ENCODE assay signal across 9 cellular contexts in genomic region chr1:37994886-37995566, GRCh38. TPM values are rescaled to one million over a fixed set of nuclear protein-coding genes. Genes with fewer than 3 reads are reported as not detected.
DNase-seq lines count a peak whose midpoint lies in the region; ATAC-seq, FAIRE-seq and TF ChIP-seq lines count a peak whose summit lies in the region.
"Had no signal": no experiment of that assay in that cellular context is flagged by ENCODE, and none has a peak within 500 bp of the region (broad histone marks: within the 10 kb centered on the region; RNA-seq: fewer than 3 reads in every experiment).

No MANE protein-coding gene starts in this region.

- no peaks in the 10 kb centered on the region for H3K27me3 Mint-ChIP-seq in mesothelial cell of epicardium (ENCODE audit: low read depth)

- no peak overlapping the region for H3K9ac ChIP-seq in K562 (ENCODE audit: insufficient read depth in 1 of 2, low read depth in 2 of 2, low read length in 2 of 2)

- CTCF ChIA-PET in K562 (lab: Yijun Ruan, JAX; ENCODE audit: low intra/inter-chr PET ratio), result no interaction called here

- WGBS in K562 (ENCODE audit: insufficient coverage, low coverage, missing lambda C conversion rate), result 94% methylated on average over 11 of the region's 11 CpGs

- H3K4me3 Mint-ChIP-seq in mesothelial cell of epicardium, result peak overlapping the region; percentile 33

- H3K27ac ChIP-seq in left ventricle myocardium inferior (replicated peaks) (peak overlapping the region; percentile 95), K562 (ENCODE audit: extremely low read depth, low read depth, low read length) (no peak overlapping the region), uterus (peak overlapping the region; percentile 94 to 97)

- peaks cover 29% of the 10 kb centered on the region for H3K79me2 ChIP-seq in K562 (ENCODE audit: control insufficient read depth, insufficient read depth, low read length)

- TF ChIP-seq POLR2A in K562 (conservative IDR thresholded peaks at IDR 0.05) (peak; percentile 70), uterus (IDR thresholded peaks at IDR 0.05) (no peak)

- peak overlapping the region; percentile 72 for H3K4me3 ChIP-seq in left ventricle myocardium inferior
- no peak overlapping the region for H3K4me3 ChIP-seq in K562
- peak overlapping the region; percentile 46 for H3K4me3 ChIP-seq in uterus

- DNase-seq in left ventricle myocardium inferior (no peak), Right ventricle myocardium superior (no peak), K562 (ENCODE audit: extremely low read depth in 1 of 4, low spot score in 3 of 4) (no peak), mesothelial cell of epicardium (ENCODE audit: low spot score in 2 of 2, unreplicated experiment in 2 of 2) (no peak), uterus (no peak)
- DNase-seq in activated CD4-positive, alpha-beta T cell treated with anti-CD3 and anti-CD28 coated beads for 48 hours, result no peak

- H3K27ac Mint-ChIP-seq in mesothelial cell of epicardium, result peak overlapping the region; percentile 70

- TSS peak; percentile 29 for BruUV-seq in K562 (replicated peaks; lab: Mats Ljungman, UMichigan)

- H3K27me3 ChIP-seq in left ventricle myocardium inferior (ENCODE audit: low read depth) (no peaks in the 10 kb centered on the region), K562 (ENCODE audit: control insufficient read depth in 2 of 2, insufficient read depth in 2 of 2, low read length in 2 of 2) (no peaks in the 10 kb centered on the region), uterus (no peaks in the 10 kb centered on the region)

- no peak for ATAC-seq in Right ventricle myocardium superior (ENCODE audit: poor library complexity)
- no peak for ATAC-seq in K562
- no peak for ATAC-seq in GM21717 (IDR thresholded peaks at IDR 0.05; ENCODE audit: unreplicated experiment)
- ATAC-seq in HG03378 (IDR thresholded peaks at IDR 0.05; ENCODE audit: unreplicated experiment), result no peak

- H3K36me3 ChIP-seq in left ventricle myocardium inferior (peaks cover 13% of the 10 kb centered on the region), K562 (ENCODE audit: control insufficient read depth, insufficient read depth, low read length) (peaks cover 55% of the 10 kb centered on the region), uterus (no peaks in the 10 kb centered on the region)

- no peak for TF ChIP-seq CTCF in left ventricle myocardium inferior (IDR thresholded peaks at IDR 0.05; ENCODE audit: borderline replicate concordance)
- TF ChIP-seq CTCF in K562 (IDR thresholded peaks at IDR 0.05 in 2 of 3, conservative IDR thresholded peaks at IDR 0.05 in 1 of 3; ENCODE audit: insufficient read depth in 2 of 3, low read depth in 1 of 3, low read length in 3 of 3), result no peak
- no peak for TF ChIP-seq CTCF in mesothelial cell of epicardium (IDR thresholded peaks at IDR 0.05; ENCODE audit: unreplicated experiment)
- no peak for TF ChIP-seq CTCF in uterus (IDR thresholded peaks at IDR 0.05)

- H3K36me3 Mint-ChIP-seq in mesothelial cell of epicardium, result peaks cover 6% of the 10 kb centered on the region

- intact Hi-C loops in left ventricle myocardium inferior (cut with micrococcal nuclease) (no loop called here), Right ventricle myocardium superior (cut with DNase I) (no loop called here), K562 (cut with micrococcal nuclease) (loop anchor here (5.0 kb wide), 1 partner anchor 303 kb away; the partner anchor contains the start of gene CDCA8), uterus (cut with DNase I; ENCODE audit: low total_unique reads) (no loop called here)

- in situ Hi-C loops in K562 (cut with MboI), result no loop called here

- no peak overlapping the region for H2AFZ ChIP-seq in K562 (ENCODE audit: low read depth, low read length)

- no peak for TF ChIP-seq EP300 in K562 (IDR thresholded peaks at IDR 0.05; ENCODE audit: low read length)

- H3K9me3 ChIP-seq in left ventricle myocardium inferior (replicated peaks) (no peaks in the 10 kb centered on the region), K562 (replicated peaks; ENCODE audit: control insufficient read depth, insufficient read depth, low read depth, low read length) (no peaks in the 10 kb centered on the region), uterus (no peaks in the 10 kb centered on the region)
- H3K9me3 ChIP-seq: SK-N-SH had no signal

- peaks cover 2% of the 10 kb centered on the region for H3K9me1 ChIP-seq in K562 (ENCODE audit: control insufficient read depth, insufficient read depth, low read length)

- no peak overlapping the region for H3K4me2 ChIP-seq in K562 (ENCODE audit: insufficient read depth, low read length)

- peaks cover 56% of the 10 kb centered on the region for H3K4me1 ChIP-seq in left ventricle myocardium inferior
- H3K4me1 ChIP-seq in K562 (replicated peaks in 1 of 2; ENCODE audit: control insufficient read depth in 2 of 2, insufficient read depth in 2 of 2, low read length in 2 of 2), result peaks cover 22 to 43% of the 10 kb centered on the region in 2 experiments
- H3K4me1 ChIP-seq in uterus, result peaks cover 3 to 13% of the 10 kb centered on the region in 2 donors

- TF ChIP-seq RAD21 in K562 (CRISPR knock-in tag; conservative IDR thresholded peaks at IDR 0.05 in 1 of 2, IDR thresholded peaks at IDR 0.05 in 1 of 2), result no peak

- POLR2A ChIA-PET in K562 (lab: Yijun Ruan, JAX), result interaction anchor here (0.9 to 7.5 kb wide), 5 partner anchors 7 to 34 kb away, joined by 4 to 65 read pairs (median 5); partner anchors contain the start of gene FHL3

- no peak for FAIRE-seq in K562 (lab: Jason Lieb, UNC)

- H4K20me1 ChIP-seq in K562 (replicated peaks; ENCODE audit: control insufficient read depth, insufficient read depth, low read length), result no peaks in the 10 kb centered on the region

- H3K9me3 Mint-ChIP-seq in mesothelial cell of epicardium, result no peaks in the 10 kb centered on the region

- peaks cover 26% of the 10 kb centered on the region for H3K4me1 Mint-ChIP-seq in mesothelial cell of epicardium

RNA-seq across cellular contexts. Expression of gene SF3A3, which starts 5.2 kb away (rescaled TPM):
- total RNA-seq in left ventricle myocardium inferior, result 29.5 TPM
- 23.5 TPM for total RNA-seq in Right ventricle myocardium superior
- total RNA-seq in K562 (2011; cell fraction: chromatin; rRNA removed; ENCODE audit: low replicate concordance), result 120 and 207 TPM in 2 replicates
- 64.9 and 65.3 TPM in 2 replicates for total RNA-seq in K562 (2011; cell fraction: nucleolus; rRNA removed)
- total RNA-seq in K562 (2011; cell fraction: nucleoplasm; rRNA removed), result 96.5 and 110 TPM in 2 replicates
- 237 and 305 TPM in 2 replicates for total RNA-seq in K562 (2014; rRNA removed)
- total RNA-seq in K562 (2014; rRNA removed; fragmentation: Illumina TruSeq; extraction: Trizol), result 303 and 319 TPM in 2 replicates
- 348 and 384 TPM in 2 replicates for total RNA-seq in K562 (2015; rRNA removed; fragmentation: Illumina TruSeq; extraction: Trizol)
- total RNA-seq in K562 (2021), result 177 and 184 TPM in 2 replicates
- 131 and 193 TPM in 2 replicates for polyA plus RNA-seq in K562 (2011; rRNA removed)
- 44.6 and 75.3 TPM in 2 replicates for polyA plus RNA-seq in K562 (2011; cell fraction: cytosol; rRNA removed)
- 44.8 and 71.7 TPM in 2 replicates for polyA plus RNA-seq in K562 (2011; cell fraction: nucleus; rRNA removed)
- polyA plus RNA-seq in K562 (2012), result 105 and 258 TPM in 2 replicates
- 305 and 350 TPM in 2 replicates for polyA plus RNA-seq in K562 (2014; fragmentation: Illumina TruSeq; extraction: Trizol)
- 100 to 1,000 TPM; 197 to 467 TPM for polyA plus RNA-seq in K562 (2014; fragmentation: Nextera tagmentation; extraction: Ambion mirVana)
- polyA plus RNA-seq in K562 (2014; rRNA removed), result 237 and 245 TPM in 2 replicates
- 201 and 210 TPM in 2 replicates for polyA minus RNA-seq in K562 (2011; rRNA and poly(A)+ RNA removed)
- polyA minus RNA-seq in K562 (2011; cell fraction: cytosol; rRNA and poly(A)+ RNA removed), result 101 and 121 TPM in 2 replicates
- 39.4 and 86.4 TPM in 2 replicates for polyA minus RNA-seq in K562 (2011; cell fraction: nucleus; rRNA and poly(A)+ RNA removed)
- 69.8 to 82.2 TPM (median 80.7 TPM) in 3 replicates for total RNA-seq in mesothelial cell of epicardium
- total RNA-seq in uterus, result 100 to 1,000 TPM in 1 of 4 donors, 10 to 100 TPM in 3; 22.6 to 102 (median 45.4) TPM

RNA-seq across cellular contexts. Expression of gene FHL3, which starts 10.3 kb away (rescaled TPM):
- total RNA-seq in left ventricle myocardium inferior, result 15.8 TPM
- total RNA-seq in Right ventricle myocardium superior, result 25.4 TPM
- 89.8 and 202 TPM in 2 replicates for total RNA-seq in K562 (2011; cell fraction: chromatin; rRNA removed; ENCODE audit: low replicate concordance)
- 99.7 and 116 TPM in 2 replicates for total RNA-seq in K562 (2011; cell fraction: nucleolus; rRNA removed)
- 98.0 and 139 TPM in 2 replicates for total RNA-seq in K562 (2011; cell fraction: nucleoplasm; rRNA removed)
- 55.7 and 80.3 TPM in 2 replicates for total RNA-seq in K562 (2014; rRNA removed)
- total RNA-seq in K562 (2014; rRNA removed; fragmentation: Illumina TruSeq; extraction: Trizol), result 22.6 and 27.7 TPM in 2 replicates
- total RNA-seq in K562 (2015; rRNA removed; fragmentation: Illumina TruSeq; extraction: Trizol), result 34.1 and 35.1 TPM in 2 replicates
- total RNA-seq in K562 (2021), result 123 and 144 TPM in 2 replicates
- polyA plus RNA-seq in K562 (2011; rRNA removed), result 14.8 and 18.9 TPM in 2 replicates
- 31.0 and 53.9 TPM in 2 replicates for polyA plus RNA-seq in K562 (2011; cell fraction: cytosol; rRNA removed)
- 58.4 and 84.8 TPM in 2 replicates for polyA plus RNA-seq in K562 (2011; cell fraction: nucleus; rRNA removed)
- polyA plus RNA-seq in K562 (2012), result 76.0 and 140 TPM in 2 replicates
- 117 and 145 TPM in 2 replicates for polyA plus RNA-seq in K562 (2014; fragmentation: Illumina TruSeq; extraction: Trizol)
- polyA plus RNA-seq in K562 (2014; fragmentation: Nextera tagmentation; extraction: Ambion mirVana), result 1 to 10 TPM; 6.1 to 8.0 TPM
- 56.7 and 61.4 TPM in 2 replicates for polyA plus RNA-seq in K562 (2014; rRNA removed)
- 26.4 and 29.9 TPM in 2 replicates for polyA minus RNA-seq in K562 (2011; rRNA and poly(A)+ RNA removed)
- 46.4 and 60.9 TPM in 2 replicates for polyA minus RNA-seq in K562 (2011; cell fraction: cytosol; rRNA and poly(A)+ RNA removed)
- 41.9 and 46.1 TPM in 2 replicates for polyA minus RNA-seq in K562 (2011; cell fraction: nucleus; rRNA and poly(A)+ RNA removed)
- total RNA-seq in mesothelial cell of epicardium, result 46.1 to 50.6 TPM (median 46.2 TPM) in 3 replicates
- 10 to 100 TPM; 21.0 to 97.5 (median 42.1) TPM for total RNA-seq in uterus

RNA-seq across cellular contexts. Expression of gene UTP11, which starts 17.5 kb away (rescaled TPM):
- total RNA-seq in left ventricle myocardium inferior, result 39.6 TPM
- total RNA-seq in Right ventricle myocardium superior, result 46.5 TPM
- 67.0 and 115 TPM in 2 replicates for total RNA-seq in K562 (2011; cell fraction: chromatin; rRNA removed; ENCODE audit: low replicate concordance)
- 37.6 and 49.2 TPM in 2 replicates for total RNA-seq in K562 (2011; cell fraction: nucleolus; rRNA removed)
- total RNA-seq in K562 (2011; cell fraction: nucleoplasm; rRNA removed), result 97.2 and 146 TPM in 2 replicates
- 125 and 137 TPM in 2 replicates for total RNA-seq in K562 (2014; rRNA removed)
- total RNA-seq in K562 (2014; rRNA removed; fragmentation: Illumina TruSeq; extraction: Trizol), result 215 and 251 TPM in 2 replicates
- 214 and 221 TPM in 2 replicates for total RNA-seq in K562 (2015; rRNA removed; fragmentation: Illumina TruSeq; extraction: Trizol)
- 124 and 129 TPM in 2 replicates for total RNA-seq in K562 (2021)
- polyA plus RNA-seq in K562 (2011; rRNA removed), result 67.6 and 91.1 TPM in 2 replicates
- 22.4 and 42.7 TPM in 2 replicates for polyA plus RNA-seq in K562 (2011; cell fraction: cytosol; rRNA removed)
- polyA plus RNA-seq in K562 (2011; cell fraction: nucleus; rRNA removed), result 18.0 and 28.1 TPM in 2 replicates
- 76.5 and 96.7 TPM in 2 replicates for polyA plus RNA-seq in K562 (2012)
- polyA plus RNA-seq in K562 (2014; fragmentation: Illumina TruSeq; extraction: Trizol), result 329 and 378 TPM in 2 replicates
- 100 to 1,000 TPM; 269 to 303 TPM for polyA plus RNA-seq in K562 (2014; fragmentation: Nextera tagmentation; extraction: Ambion mirVana)
- polyA plus RNA-seq in K562 (2014; rRNA removed), result 167 and 253 TPM in 2 replicates
- polyA minus RNA-seq in K562 (2011; rRNA and poly(A)+ RNA removed), result 46.0 and 51.0 TPM in 2 replicates
- polyA minus RNA-seq in K562 (2011; cell fraction: cytosol; rRNA and poly(A)+ RNA removed), result 25.8 and 26.4 TPM in 2 replicates
- polyA minus RNA-seq in K562 (2011; cell fraction: nucleus; rRNA and poly(A)+ RNA removed), result 17.6 and 38.0 TPM in 2 replicates
- total RNA-seq in mesothelial cell of epicardium, result 32.3 to 37.2 TPM (median 36.5 TPM) in 3 replicates
- total RNA-seq in uterus, result 10 to 100 TPM in 3 of 4 donors, 1 to 10 TPM in 1; 8.2 to 60.3 (median 36.9) TPM

RNA-seq across cellular contexts. Expression of gene INPP5B, which starts 48.2 kb away (rescaled TPM):
- 10.9 TPM for total RNA-seq in left ventricle myocardium inferior
- 8.7 TPM for total RNA-seq in Right ventricle myocardium superior
- total RNA-seq in K562 (2011; cell fraction: chromatin; rRNA removed; ENCODE audit: low replicate concordance), result 143 and 150 TPM in 2 replicates
- 71.7 and 79.2 TPM in 2 replicates for total RNA-seq in K562 (2011; cell fraction: nucleolus; rRNA removed)
- total RNA-seq in K562 (2011; cell fraction: nucleoplasm; rRNA removed), result 90.1 and 108 TPM in 2 replicates
- 25.2 and 33.7 TPM in 2 replicates for total RNA-seq in K562 (2014; rRNA removed)
- total RNA-seq in K562 (2014; rRNA removed; fragmentation: Illumina TruSeq; extraction: Trizol), result 26.3 and 27.9 TPM in 2 replicates
- 22.2 and 23.6 TPM in 2 replicates for total RNA-seq in K562 (2015; rRNA removed; fragmentation: Illumina TruSeq; extraction: Trizol)
- total RNA-seq in K562 (2021), result 27.8 and 28.7 TPM in 2 replicates
- polyA plus RNA-seq in K562 (2011; rRNA removed), result 20.9 and 27.8 TPM in 2 replicates
- polyA plus RNA-seq in K562 (2011; cell fraction: cytosol; rRNA removed), result 13.6 and 20.1 TPM in 2 replicates
- 33.3 and 37.6 TPM in 2 replicates for polyA plus RNA-seq in K562 (2011; cell fraction: nucleus; rRNA removed)
- polyA plus RNA-seq in K562 (2012), result 10.8 and 18.4 TPM in 2 replicates
- 19.7 and 19.8 TPM in 2 replicates for polyA plus RNA-seq in K562 (2014; fragmentation: Illumina TruSeq; extraction: Trizol)
- 10 to 100 TPM; 14.1 to 16.5 TPM for polyA plus RNA-seq in K562 (2014; fragmentation: Nextera tagmentation; extraction: Ambion mirVana)
- 18.5 and 20.9 TPM in 2 replicates for polyA plus RNA-seq in K562 (2014; rRNA removed)
- 43.4 and 44.7 TPM in 2 replicates for polyA minus RNA-seq in K562 (2011; rRNA and poly(A)+ RNA removed)
- 23.4 and 25.6 TPM in 2 replicates for polyA minus RNA-seq in K562 (2011; cell fraction: cytosol; rRNA and poly(A)+ RNA removed)
- 26.3 and 44.0 TPM in 2 replicates for polyA minus RNA-seq in K562 (2011; cell fraction: nucleus; rRNA and poly(A)+ RNA removed)
- 20.7 to 21.5 TPM (median 20.9 TPM) in 3 replicates for total RNA-seq in mesothelial cell of epicardium
- 10 to 100 TPM; 20.2 to 79.4 (median 46.8) TPM for total RNA-seq in uterus

RNA-seq across cellular contexts. Expression of gene POU3F1, which starts 51.6 kb away (rescaled TPM):
- 0.11 TPM for total RNA-seq in left ventricle myocardium inferior
- total RNA-seq in Right ventricle myocardium superior, result 0.16 TPM
- not detected in 2 replicates for total RNA-seq in K562 (2011; cell fraction: chromatin; rRNA removed; ENCODE audit: low replicate concordance)
- total RNA-seq in K562 (2011; cell fraction: nucleolus; rRNA removed), result 0.13 TPM in 1 of 2 replicates, not detected in the other
- not detected in 2 replicates for total RNA-seq in K562 (2011; cell fraction: nucleoplasm; rRNA removed)
- 0.08 and 0.09 TPM in 2 replicates for total RNA-seq in K562 (2014; rRNA removed)
- not detected in 2 replicates for total RNA-seq in K562 (2014; rRNA removed; fragmentation: Illumina TruSeq; extraction: Trizol)
- total RNA-seq in K562 (2015; rRNA removed; fragmentation: Illumina TruSeq; extraction: Trizol), result not detected in 2 replicates
- not detected in 2 replicates for total RNA-seq in K562 (2021)
- 0.05 TPM in 1 of 2 replicates, not detected in the other for polyA plus RNA-seq in K562 (2011; rRNA removed)
- not detected in 2 replicates for polyA plus RNA-seq in K562 (2011; cell fraction: cytosol; rRNA removed)
- 0.06 and 0.15 TPM in 2 replicates for polyA plus RNA-seq in K562 (2011; cell fraction: nucleus; rRNA removed)
- not detected in 2 replicates for polyA plus RNA-seq in K562 (2012)
- not detected in 2 replicates for polyA plus RNA-seq in K562 (2014; fragmentation: Illumina TruSeq; extraction: Trizol)
- polyA plus RNA-seq in K562 (2014; fragmentation: Nextera tagmentation; extraction: Ambion mirVana), result not detected
- not detected in 2 replicates for polyA plus RNA-seq in K562 (2014; rRNA removed)
- not detected in 2 replicates for polyA minus RNA-seq in K562 (2011; rRNA and poly(A)+ RNA removed)
- not detected in 2 replicates for polyA minus RNA-seq in K562 (2011; cell fraction: cytosol; rRNA and poly(A)+ RNA removed)
- 0.13 and 0.33 TPM in 2 replicates for polyA minus RNA-seq in K562 (2011; cell fraction: nucleus; rRNA and poly(A)+ RNA removed)
- total RNA-seq in mesothelial cell of epicardium, result 0.16 to 0.45 TPM (median 0.29 TPM) in 3 replicates
- total RNA-seq in uterus, result not detected
- polyA plus RNA-seq: SK-N-SH had no signal
